In the genomic region with DNA sequence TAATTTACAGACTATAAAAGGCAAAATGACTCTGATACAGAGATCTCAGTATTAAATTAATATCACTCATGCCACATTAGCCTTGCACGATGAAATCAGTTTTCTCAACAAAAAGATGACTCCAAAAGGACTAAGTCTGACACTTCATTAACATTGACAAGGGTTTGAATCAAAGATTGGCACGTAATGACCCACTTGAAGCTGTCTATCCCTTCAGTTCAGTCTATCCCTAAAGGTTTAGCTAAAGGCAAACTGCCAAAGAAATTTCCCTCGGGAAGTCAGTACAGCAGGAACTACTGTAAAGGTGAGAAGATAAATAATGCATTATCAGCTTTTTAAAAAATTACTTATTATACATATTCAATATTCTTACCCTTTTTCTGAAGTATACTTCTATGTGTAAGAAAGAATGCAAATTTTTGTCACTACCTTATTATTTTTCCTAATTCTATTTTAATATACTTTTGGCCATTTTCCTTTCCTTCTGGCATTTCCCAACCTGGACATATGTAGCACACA, we compare ENCODE assay signal across 16 cellular contexts.
"Had no signal": no experiment of that assay in that cellular context is flagged by ENCODE, and none has a peak within 500 bp of the region (broad histone marks: within the 10 kb centered on the region; RNA-seq: fewer than 3 reads in every experiment).

No MANE protein-coding gene starts in this region.

- H3K27ac ChIP-seq: dorsolateral prefrontal cortex, pancreas, spleen, testis had no signal

- H3K9me3 Mint-ChIP-seq: activated naive CD4-positive, alpha-beta T cell treated with anti-CD3 and anti-CD28 coated beads, Interleukin-2, amount 50 U/mL, for 72 hours; memory B cell; stimulated activated memory B cell treated with anti-CD40 and anti-IgM and Interleukin-4, amounts not matched to agents 10 μg/mL and 1 μg/mL and 100 μg/mL, for 72 hours; type B pancreatic cell had no signal

- H3K4me1 ChIP-seq: spleen, testis had no signal

- H3K36me3 ChIP-seq: pancreas, spleen had no signal

- H3K4me1 Mint-ChIP-seq: immature natural killer cell; memory B cell; naive B cell; stimulated activated memory B cell treated with anti-CD40 and anti-IgM and Interleukin-4, amounts not matched to agents 10 μg/mL and 1 μg/mL and 100 μg/mL, for 72 hours had no signal

- H3K36me3 Mint-ChIP-seq: immature natural killer cell; memory B cell; naive B cell; stimulated activated memory B cell treated with anti-CD40 and anti-IgM and Interleukin-4, amounts not matched to agents 10 μg/mL and 1 μg/mL and 100 μg/mL, for 72 hours; type B pancreatic cell had no signal

- DNase-seq: activated CD4-positive, alpha-beta T cell treated with anti-CD3 and anti-CD28 coated beads, Interleukin-2, amount 50 U/mL, for 4 hours; activated gamma-delta T cell treated with Interleukin-2 at 50 U/mL for 16 hours; amygdala; dorsolateral prefrontal cortex; immature natural killer cell; naive B cell; pancreas; spleen; stimulated activated CD4-positive, alpha-beta T cell treated with anti-CD3 and anti-CD28 coated beads, Interleukin-4, amount 100 ng/mL, for 4 hours; testis had no signal

- H3K4me3 ChIP-seq: dorsolateral prefrontal cortex, pancreas, spleen, testis had no signal

- ATAC-seq: activated naive CD4-positive, alpha-beta T cell treated with anti-CD3 and anti-CD28 coated beads, Interleukin-2, amount 50 U/mL, for 72 hours; pancreas; stimulated activated memory B cell treated with anti-CD40 and anti-IgM and Interleukin-4, amounts not matched to agents 10 μg/mL and 1 μg/mL and 100 μg/mL, for 72 hours had no signal

- H3K4me3 Mint-ChIP-seq: immature natural killer cell; memory B cell; naive B cell; stimulated activated memory B cell treated with anti-CD40 and anti-IgM and Interleukin-4, amounts not matched to agents 10 μg/mL and 1 μg/mL and 100 μg/mL, for 72 hours; type B pancreatic cell had no signal

- H3K27me3 Mint-ChIP-seq: naive B cell; stimulated activated memory B cell treated with anti-CD40 and anti-IgM and Interleukin-4, amounts not matched to agents 10 μg/mL and 1 μg/mL and 100 μg/mL, for 72 hours; type B pancreatic cell had no signal

- H3K27me3 ChIP-seq: dorsolateral prefrontal cortex, pancreas, spleen, testis had no signal

- H3K9me3 ChIP-seq: pancreas, testis had no signal

- FAIRE-seq: colon, pancreas, TTC549 had no signal

- H3K27ac Mint-ChIP-seq: immature natural killer cell; memory B cell; naive B cell; stimulated activated memory B cell treated with anti-CD40 and anti-IgM and Interleukin-4, amounts not matched to agents 10 μg/mL and 1 μg/mL and 100 μg/mL, for 72 hours; type B pancreatic cell had no signal
